In genomic region chr9:124765439-124765835, GRCh38 we compare ENCODE assay signal across 1 cellular context.
TF ChIP-seq lines count a peak whose summit lies in the region.

No MANE protein-coding gene starts in this region.

TF ChIP-seq in GM12878, 131 proteins besides CTCF, POLR2A, EP300 and RAD21:
- TF ChIP-seq SRF (IDR thresholded peaks at IDR 0.05; ENCODE audit: low read depth in 2 of 2, low read length in 2 of 2), result no peak
- no peak for TF ChIP-seq SPI1 (IDR thresholded peaks at IDR 0.05; ENCODE audit: borderline replicate concordance, insufficient read depth, low read depth, low read length)
- no peak for TF ChIP-seq TARDBP (IDR thresholded peaks at IDR 0.05; ENCODE audit: borderline replicate concordance)
- TF ChIP-seq ESRRA (IDR thresholded peaks at IDR 0.05; ENCODE audit: low read length), result no peak
- TF ChIP-seq IRF5 (IDR thresholded peaks at IDR 0.05; ENCODE audit: borderline replicate concordance), result no peak
- TF ChIP-seq PAX5 (IDR thresholded peaks at IDR 0.05; ENCODE audit: borderline replicate concordance, low read depth, low read length), result no peak
- TF ChIP-seq BCLAF1 (IDR thresholded peaks at IDR 0.05), result no peak
- TF ChIP-seq SREBF1 (IDR thresholded peaks at IDR 0.05; ENCODE audit: low read length), result no peak
- no peak for TF ChIP-seq WRNIP1 (IDR thresholded peaks at IDR 0.05; ENCODE audit: borderline replicate concordance, low read depth, low read length)
- TF ChIP-seq USF2 (IDR thresholded peaks at IDR 0.05; ENCODE audit: borderline replicate concordance, low read depth, low read length), result no peak
- TF ChIP-seq GATAD2B (conservative IDR thresholded peaks at IDR 0.05; ENCODE audit: low read depth), result no peak
- TF ChIP-seq ASH2L (IDR thresholded peaks at IDR 0.05; ENCODE audit: borderline replicate concordance, low read depth), result no peak
- no peak for TF ChIP-seq IRF3 (IDR thresholded peaks at IDR 0.05)
- TF ChIP-seq SMC3 (IDR thresholded peaks at IDR 0.05; ENCODE audit: borderline replicate concordance, low read length), result no peak
- TF ChIP-seq ZNF687 (IDR thresholded peaks at IDR 0.05), result no peak
- no peak for TF ChIP-seq HDAC6 (IDR thresholded peaks at IDR 0.05; ENCODE audit: unreplicated experiment)
